22 cellular contexts compared by ENCODE assay signal in genomic region chr10:91424016-91424415, GRCh38. TPM values are rescaled to one million over a fixed set of nuclear protein-coding genes. Genes with fewer than 3 reads are reported as not detected.
DNase-seq lines count a peak whose midpoint lies in the region; ATAC-seq and TF ChIP-seq lines count a peak whose summit lies in the region.
"Had no signal": no experiment of that assay in that cellular context is flagged by ENCODE, and none has a peak within 500 bp of the region (broad histone marks: within the 10 kb centered on the region; RNA-seq: fewer than 3 reads in every experiment).

No MANE protein-coding gene starts in this region.

- H3K4me1 ChIP-seq in HEK293 (ENCODE audit: control insufficient read depth, insufficient read depth, low read length): peaks cover 7% of the 10 kb centered on the region
- peaks cover 12% of the 10 kb centered on the region for H3K4me1 ChIP-seq in psoas muscle
- no peaks in the 10 kb centered on the region for H3K4me1 ChIP-seq in Peyer's patch
- H3K4me1 ChIP-seq in esophagus muscularis mucosa: peaks cover 0 to 14% (median 0%) of the 10 kb centered on the region in 4 donors
- H3K4me1 ChIP-seq: A549, tibial nerve had no signal

- intact Hi-C loops in psoas muscle (cut with DNase I): no loop called here
- intact Hi-C loops in esophagus muscularis mucosa (cut with DNase I): no loop called here

- peak; percentile 36 for DNase-seq in activated CD4-positive, alpha-beta T cell treated with anti-CD3 and anti-CD28 coated beads for 48 hours
- no peak for DNase-seq in activated CD4-positive, alpha-beta T cell treated with anti-CD3 and anti-CD28 coated beads, Interleukin-2, amount 10 ng/mL, durations not matched to agents 7 days and 5 days
- DNase-seq in psoas muscle: no peak
- no peak for DNase-seq in NCI-H2029 (lab: John Stamatoyannopoulos, UW)
- DNase-seq in Peyer's patch: no peak
- DNase-seq in esophagus muscularis mucosa (ENCODE audit: extremely low spot score): no peak
- DNase-seq: amniotic stem cell, GDM1, H7, head of caudate nucleus, mesenchymal stem cell, MV-4-11, NCI-H2107, NCI-H82 had no signal

- POLR2A ChIA-PET in activated CD4-positive, alpha-beta T cell treated with anti-CD3 and anti-CD28 coated beads, Interleukin-2, amount 10 ng/mL, durations not matched to agents 7 days and 5 days (lab: Charles Lee): no interaction called here
- POLR2A ChIA-PET in HEK293 (lab: Yijun Ruan, JAX): no interaction called here

- H3K9me3 ChIP-seq in HEK293 (ENCODE audit: control insufficient read depth, insufficient read depth, low read depth, low read length): no peaks in the 10 kb centered on the region
- no peaks in the 10 kb centered on the region for H3K9me3 ChIP-seq in psoas muscle
- no peaks in the 10 kb centered on the region for H3K9me3 ChIP-seq in Peyer's patch
- H3K9me3 ChIP-seq in esophagus muscularis mucosa: no peaks in the 10 kb centered on the region
- H3K9me3 ChIP-seq: A549, tibial nerve had no signal

- H3K27ac Mint-ChIP-seq in activated CD4-positive, alpha-beta T cell treated with anti-CD3 and anti-CD28 coated beads, Interleukin-2, amount 10 ng/mL, durations not matched to agents 7 days and 5 days: no peak overlapping the region
- H3K27ac Mint-ChIP-seq in activated T-helper 17 cell treated with anti-CD3 and anti-CD28 coated beads, Interleukin-2, amount 50 U/mL, for 72 hours: no peak overlapping the region
- H3K27ac Mint-ChIP-seq: WTC11 had no signal

- no peak overlapping the region for H3K27ac ChIP-seq in HEK293 (ENCODE audit: extremely low read depth, low read depth, low read length)
- peak overlapping the region; percentile 8 for H3K27ac ChIP-seq in psoas muscle
- no peak overlapping the region for H3K27ac ChIP-seq in Peyer's patch
- H3K27ac ChIP-seq in esophagus muscularis mucosa (replicated peaks in 1 of 4): no peak overlapping the region
- H3K27ac ChIP-seq: A549, coronary artery, epithelial cell of prostate, tibial nerve had no signal

- H3K27me3 ChIP-seq in psoas muscle (ENCODE audit: insufficient read depth in 3 of 3, low read length in 2 of 3) (no peaks in the 10 kb centered on the region), Peyer's patch (no peaks in the 10 kb centered on the region), esophagus muscularis mucosa (no peaks in the 10 kb centered on the region)
- H3K27me3 ChIP-seq: tibial nerve had no signal

- H3K4me3 ChIP-seq in HEK293 (ENCODE audit: low read depth, low read length) (no peak overlapping the region), psoas muscle (no peak overlapping the region), Peyer's patch (no peak overlapping the region), esophagus muscularis mucosa (no peak overlapping the region)
- H3K4me3 ChIP-seq: A549, coronary artery, tibial nerve had no signal

- H3K36me3 Mint-ChIP-seq in activated CD4-positive, alpha-beta T cell treated with anti-CD3 and anti-CD28 coated beads, Interleukin-2, amount 10 ng/mL, durations not matched to agents 7 days and 5 days (ENCODE audit: low read depth): no peaks in the 10 kb centered on the region
- no peaks in the 10 kb centered on the region for H3K36me3 Mint-ChIP-seq in activated T-helper 17 cell treated with anti-CD3 and anti-CD28 coated beads, Interleukin-2, amount 50 U/mL, for 72 hours (ENCODE audit: low read depth)

- no peak for TF ChIP-seq EP300 in esophagus muscularis mucosa (IDR thresholded peaks at IDR 0.05)

- H3K36me3 ChIP-seq in HEK293 (ENCODE audit: control insufficient read depth in 2 of 2, insufficient read depth in 1 of 2, low read length in 2 of 2) (no peaks in the 10 kb centered on the region), psoas muscle (ENCODE audit: insufficient read depth in 1 of 2, low read depth in 1 of 2) (no peaks in the 10 kb centered on the region), Peyer's patch (no peaks in the 10 kb centered on the region), esophagus muscularis mucosa (peaks cover 0 to 4% (median 0%) of the 10 kb centered on the region in 4 donors)

- 37 to 46% (median 39%) methylated on average over 2 of the region's 2 CpGs for WGBS in psoas muscle, 3 donors
- 56% methylated on average over 2 of the region's 2 CpGs for WGBS in esophagus muscularis mucosa

- no peaks in the 10 kb centered on the region for H3K27me3 Mint-ChIP-seq in activated CD4-positive, alpha-beta T cell treated with anti-CD3 and anti-CD28 coated beads, Interleukin-2, amount 10 ng/mL, durations not matched to agents 7 days and 5 days
- H3K27me3 Mint-ChIP-seq in activated T-helper 17 cell treated with anti-CD3 and anti-CD28 coated beads, Interleukin-2, amount 50 U/mL, for 72 hours: no peaks in the 10 kb centered on the region

- TF ChIP-seq POLR2A in Peyer's patch (IDR thresholded peaks at IDR 0.05) (no peak), esophagus muscularis mucosa (IDR thresholded peaks at IDR 0.05; ENCODE audit: low read depth) (no peak)

- H3K4me3 Mint-ChIP-seq in activated CD4-positive, alpha-beta T cell treated with anti-CD3 and anti-CD28 coated beads, Interleukin-2, amount 10 ng/mL, durations not matched to agents 7 days and 5 days: no peak overlapping the region
- H3K4me3 Mint-ChIP-seq in activated T-helper 17 cell treated with anti-CD3 and anti-CD28 coated beads, Interleukin-2, amount 50 U/mL, for 72 hours: peak overlapping the region; percentile 5
- H3K4me3 Mint-ChIP-seq: neural crest cell, WTC11 had no signal

- peak; percentile 97 for ATAC-seq in activated T-helper 17 cell treated with anti-CD3 and anti-CD28 coated beads, Interleukin-2, amount 50 U/mL, for 72 hours (replicated peaks)
- ATAC-seq in psoas muscle: peak in 2 of 4 donors; percentile 26 to 35
- ATAC-seq: A549, WTC11 had no signal

- no peaks in the 10 kb centered on the region for H3K9me3 Mint-ChIP-seq in activated CD4-positive, alpha-beta T cell treated with anti-CD3 and anti-CD28 coated beads, Interleukin-2, amount 10 ng/mL, durations not matched to agents 7 days and 5 days
- no peaks in the 10 kb centered on the region for H3K9me3 Mint-ChIP-seq in activated T-helper 17 cell treated with anti-CD3 and anti-CD28 coated beads, Interleukin-2, amount 50 U/mL, for 72 hours
- H3K9me3 Mint-ChIP-seq: neural crest cell, WTC11 had no signal

- H3K4me1 Mint-ChIP-seq in activated CD4-positive, alpha-beta T cell treated with anti-CD3 and anti-CD28 coated beads, Interleukin-2, amount 10 ng/mL, durations not matched to agents 7 days and 5 days: peaks cover 9% of the 10 kb centered on the region
- H3K4me1 Mint-ChIP-seq in activated T-helper 17 cell treated with anti-CD3 and anti-CD28 coated beads, Interleukin-2, amount 50 U/mL, for 72 hours: peaks cover 18% of the 10 kb centered on the region
- H3K4me1 Mint-ChIP-seq: WTC11 had no signal

- CTCF ChIA-PET in activated CD4-positive, alpha-beta T cell treated with anti-CD3 and anti-CD28 coated beads, Interleukin-2, amount 10 ng/mL, durations not matched to agents 7 days and 5 days (lab: Charles Lee): no interaction called here
- CTCF ChIA-PET in HEK293 (lab: Yijun Ruan, JAX): interaction anchor here (0.5 to 0.7 kb wide), 3 partner anchors 212 to 1959 kb away, joined by 3 to 4 read pairs (median 3); no protein-coding TSS in a partner anchor

- no peak for TF ChIP-seq CTCF in HEK293 (tag by site-specific recombination; IDR thresholded peaks at IDR 0.05)
- no peak for TF ChIP-seq CTCF in psoas muscle (IDR thresholded peaks at IDR 0.05)
- no peak for TF ChIP-seq CTCF in Peyer's patch (IDR thresholded peaks at IDR 0.05)
- no peak for TF ChIP-seq CTCF in esophagus muscularis mucosa (IDR thresholded peaks at IDR 0.05)

TF ChIP-seq in HEK293, 187 proteins besides CTCF, POLR2A, EP300 and RAD21:
- TF ChIP-seq, protein P1, sequence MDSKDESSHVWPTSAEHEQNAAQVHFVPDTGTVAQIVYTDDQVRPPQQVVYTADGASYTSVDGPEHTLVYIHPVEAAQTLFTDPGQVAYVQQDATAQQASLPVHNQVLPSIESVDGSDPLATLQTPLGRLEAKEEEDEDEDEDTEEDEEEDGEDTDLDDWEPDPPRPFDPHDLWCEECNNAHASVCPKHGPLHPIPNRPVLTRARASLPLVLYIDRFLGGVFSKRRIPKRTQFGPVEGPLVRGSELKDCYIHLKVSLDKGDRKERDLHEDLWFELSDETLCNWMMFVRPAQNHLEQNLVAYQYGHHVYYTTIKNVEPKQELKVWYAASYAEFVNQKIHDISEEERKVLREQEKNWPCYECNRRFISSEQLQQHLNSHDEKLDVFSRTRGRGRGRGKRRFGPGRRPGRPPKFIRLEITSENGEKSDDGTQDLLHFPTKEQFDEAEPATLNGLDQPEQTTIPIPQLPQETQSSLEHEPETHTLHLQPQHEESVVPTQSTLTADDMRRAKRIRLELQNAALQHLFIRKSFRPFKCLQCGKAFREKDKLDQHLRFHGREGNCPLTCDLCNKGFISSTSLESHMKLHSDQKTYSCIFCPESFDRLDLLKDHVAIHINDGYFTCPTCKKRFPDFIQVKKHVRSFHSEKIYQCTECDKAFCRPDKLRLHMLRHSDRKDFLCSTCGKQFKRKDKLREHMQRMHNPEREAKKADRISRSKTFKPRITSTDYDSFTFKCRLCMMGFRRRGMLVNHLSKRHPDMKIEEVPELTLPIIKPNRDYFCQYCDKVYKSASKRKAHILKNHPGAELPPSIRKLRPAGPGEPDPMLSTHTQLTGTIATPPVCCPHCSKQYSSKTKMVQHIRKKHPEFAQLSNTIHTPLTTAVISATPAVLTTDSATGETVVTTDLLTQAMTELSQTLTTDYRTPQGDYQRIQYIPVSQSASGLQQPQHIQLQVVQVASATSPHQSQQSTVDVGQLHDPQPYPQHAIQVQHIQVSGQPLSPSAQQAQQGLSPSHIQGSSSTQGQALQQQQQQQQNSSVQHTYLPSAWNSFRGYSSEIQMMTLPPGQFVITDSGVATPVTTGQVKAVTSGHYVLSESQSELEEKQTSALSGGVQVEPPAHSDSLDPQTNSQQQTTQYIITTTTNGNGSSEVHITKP (tag by site-specific recombination; IDR thresholded peaks at IDR 0.05): peak; percentile 43
- TF ChIP-seq, protein P2, sequence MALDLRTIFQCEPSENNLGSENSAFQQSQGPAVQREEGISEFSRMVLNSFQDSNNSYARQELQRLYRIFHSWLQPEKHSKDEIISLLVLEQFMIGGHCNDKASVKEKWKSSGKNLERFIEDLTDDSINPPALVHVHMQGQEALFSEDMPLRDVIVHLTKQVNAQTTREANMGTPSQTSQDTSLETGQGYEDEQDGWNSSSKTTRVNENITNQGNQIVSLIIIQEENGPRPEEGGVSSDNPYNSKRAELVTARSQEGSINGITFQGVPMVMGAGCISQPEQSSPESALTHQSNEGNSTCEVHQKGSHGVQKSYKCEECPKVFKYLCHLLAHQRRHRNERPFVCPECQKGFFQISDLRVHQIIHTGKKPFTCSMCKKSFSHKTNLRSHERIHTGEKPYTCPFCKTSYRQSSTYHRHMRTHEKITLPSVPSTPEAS (tag by site-specific recombination; IDR thresholded peaks at IDR 0.05): no peak

RNA-seq across cellular contexts. Expression of gene HECTD2, which starts 13.9 kb away (rescaled TPM):
- total RNA-seq in activated CD4-positive, alpha-beta T cell treated with anti-CD3 and anti-CD28 coated beads, Interleukin-2, amount 10 ng/mL, durations not matched to agents 7 days and 5 days: 1 to 10 TPM; 2.6 to 3.1 TPM
- 1 to 10 TPM; 4.0 to 7.0 TPM for total RNA-seq in activated T-helper 17 cell treated with anti-CD3 and anti-CD28 coated beads, Interleukin-2, amount 50 U/mL, for 72 hours
- 10 to 100 TPM in 2 of 4 donors, 1 to 10 TPM in 2; 5.9 to 15.0 (median 10.8) TPM for total RNA-seq in psoas muscle
- 1 to 10 TPM; 1.7 to 6.8 (median 2.0) TPM for polyA plus RNA-seq in psoas muscle
- total RNA-seq in Peyer's patch: 10 to 100 TPM in 1 of 4 donors, 1 to 10 TPM in 3; 4.4 to 18.2 (median 5.5) TPM
- 10 to 100 TPM; 18.2 to 29.5 (median 21.5) TPM for total RNA-seq in esophagus muscularis mucosa
